Comparison of ENCODE assay signal across 8 cellular contexts in the genomic region with DNA sequence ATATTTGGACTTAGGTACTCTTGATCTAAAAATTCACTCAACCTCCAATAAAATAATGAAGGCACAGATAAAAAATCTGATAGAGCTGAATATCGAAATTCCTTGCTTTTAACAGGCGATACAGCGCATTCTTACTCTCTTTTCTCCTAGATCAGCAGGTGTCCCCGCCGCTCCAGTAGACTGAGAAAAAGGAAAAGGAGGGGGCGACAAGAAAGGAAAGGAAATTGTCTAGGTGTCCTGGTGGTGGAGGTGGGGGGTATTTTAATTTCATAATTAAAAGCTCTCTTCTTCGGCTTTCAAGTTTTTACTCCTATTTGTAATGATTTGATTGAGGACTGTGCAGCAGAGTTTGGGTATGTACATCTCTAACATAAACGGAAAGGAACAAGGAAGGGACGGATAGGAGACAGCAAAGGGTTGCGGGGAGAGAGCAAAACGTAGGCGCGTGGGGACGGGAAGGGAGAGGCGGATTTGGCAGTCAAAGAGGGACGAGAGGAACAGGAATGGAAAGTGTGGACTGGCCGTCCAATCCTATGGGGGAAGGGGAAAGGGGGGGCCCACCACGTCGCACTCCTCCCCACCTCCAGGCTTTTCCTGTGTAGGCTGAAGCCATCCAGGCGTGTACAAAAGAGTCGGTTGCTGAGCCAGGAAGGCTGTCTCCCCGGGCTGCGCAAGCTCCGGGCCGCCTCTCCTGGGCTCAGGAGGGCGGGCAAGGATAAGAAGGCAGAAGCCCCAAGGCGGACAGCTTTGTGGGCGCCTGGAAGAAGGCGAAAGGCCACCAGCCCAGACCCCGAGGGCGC. TPM values are rescaled to one million over a fixed set of nuclear protein-coding genes. Genes with fewer than 3 reads are reported as not detected.
DNase-seq lines count a peak whose midpoint lies in the region; ATAC-seq and TF ChIP-seq lines count a peak whose summit lies in the region.

No MANE protein-coding gene starts in this region.

- peak in 1 of 2 donors; percentile 47 for TF ChIP-seq POLR2A in lower leg skin (IDR thresholded peaks at IDR 0.05)

- peak; percentile 13 for ATAC-seq in GM18502 (IDR thresholded peaks at IDR 0.05; ENCODE audit: poor library complexity, unreplicated experiment)
- peak; percentile 25 for ATAC-seq in HG02938 (IDR thresholded peaks at IDR 0.05; ENCODE audit: unreplicated experiment)

- in situ Hi-C loops in ACHN (cut with HindIII; ENCODE audit: low pct_ligation_motif_present, low pct_unique_long_range_greater_than_20kb, low sequenced_read_pairs), result no loop called here

- 0 to 1% methylated on average over 28 to 29 of the region's 31 CpGs for WGBS in ectodermal cell, 2 experiments
- WGBS in lower leg skin, 2 donors, result 2 to 4% methylated on average over 30 to 31 of the region's 31 CpGs

- H3K4me3 ChIP-seq in ectodermal cell (ENCODE audit: insufficient read depth, low read depth, low read length) (peak overlapping the region; percentile 50), lower leg skin (ENCODE audit: low read depth, poor library complexity, severe bottlenecking) (peak overlapping the region; percentile 86)

- H3K27me3 ChIP-seq in ectodermal cell (ENCODE audit: control insufficient read depth, insufficient read depth, low read length, poor library complexity, severe bottlenecking), result no peaks in the 10 kb centered on the region

- H3K27ac ChIP-seq in ectodermal cell (ENCODE audit: insufficient read depth, low read depth, low read length, poor library complexity, severe bottlenecking), result peak overlapping the region; percentile 89

- no peaks in the 10 kb centered on the region for H3K9me3 ChIP-seq in ectodermal cell (ENCODE audit: control insufficient read depth, low read length)

- H3K36me3 ChIP-seq in ectodermal cell (ENCODE audit: control insufficient read depth, insufficient read depth, low read length), result no peaks in the 10 kb centered on the region

- DNase-seq in ACHN, result peak; percentile 94
- DNase-seq in NCI-H146 treated with DMSO at 0.1 percent for 48 hours (lab: John Stamatoyannopoulos, UW; ENCODE audit: unreplicated experiment), result peak; percentile 89
- peak; percentile 1 for DNase-seq in T-helper 22 cell (ENCODE audit: low read depth)
- DNase-seq in lower leg skin (ENCODE audit: low spot score in 2 of 2), result peak; percentile 81 to 96
- DNase-seq in stimulated activated CD8-positive, alpha-beta memory T cell treated with anti-CD3 and anti-CD28 coated beads, Interleukin-15, amount 100 ng/mL, for 24 hours (ENCODE audit: low read depth), result peak; percentile 2

- TF ChIP-seq CTCF in lower leg skin (IDR thresholded peaks at IDR 0.05), result no peak

- intact Hi-C loops in lower leg skin (cut with DNase I; ENCODE audit: low total_unique reads), result no loop called here

- peaks cover 33% of the 10 kb centered on the region for H3K4me1 ChIP-seq in ectodermal cell (ENCODE audit: control insufficient read depth, insufficient read depth, low read length)

RNA-seq across cellular contexts. Expression of a gene that starts 0.9 kb away (rescaled TPM):
- 28.5 TPM for polyA plus RNA-seq in ectodermal cell (2013, experiment 1 of 4)
- polyA plus RNA-seq in ectodermal cell (2013, experiment 2 of 4), result 27.3 TPM
- 27.1 TPM for polyA plus RNA-seq in ectodermal cell (2013, experiment 3 of 4)
- 25.2 TPM for polyA plus RNA-seq in ectodermal cell (2013, experiment 4 of 4)
- total RNA-seq in lower leg skin, result 1 to 10 TPM; 4.2 to 7.1 (median 6.2) TPM

Comparison
In these comparisons a context has a peak if more than half of its experiments do, and no peak if none do; other contexts are left out.
1. Peak in every context shown above with its lines: DNase-seq, ATAC-seq, H3K4me3 ChIP-seq and H3K27ac ChIP-seq.
2. DNase-seq: peak in every context shown above with its lines; median percentile 94 in ACHN; 89 in NCI-H146 treated with DMSO at 0.1 percent for 48 hours; 88 in lower leg skin; 2 in stimulated activated CD8-positive, alpha-beta memory T cell treated with anti-CD3 and anti-CD28 coated beads, Interleukin-15, amount 100 ng/mL, for 24 hours; 1 in T-helper 22 cell.